ENCODE assay signal across 7 cellular contexts in genomic region chr3:194828926-194829325, GRCh38.
"Had no signal": no experiment of that assay in that cellular context is flagged by ENCODE, and none has a peak within 500 bp of the region (broad histone marks: within the 10 kb centered on the region; RNA-seq: fewer than 3 reads in every experiment).

No MANE protein-coding gene starts in this region.

- FAIRE-seq: H54, HepG2 had no signal

- H3K27ac ChIP-seq: GM23248 had no signal

- DNase-seq: GM23248, GOT3, H9, HCEC 1CT, KBM-7 had no signal

- H3K4me3 ChIP-seq: GM23248 had no signal

- ATAC-seq: HepG2 had no signal
